Comparison of ENCODE assay signal across 12 cellular contexts in the genomic region with DNA sequence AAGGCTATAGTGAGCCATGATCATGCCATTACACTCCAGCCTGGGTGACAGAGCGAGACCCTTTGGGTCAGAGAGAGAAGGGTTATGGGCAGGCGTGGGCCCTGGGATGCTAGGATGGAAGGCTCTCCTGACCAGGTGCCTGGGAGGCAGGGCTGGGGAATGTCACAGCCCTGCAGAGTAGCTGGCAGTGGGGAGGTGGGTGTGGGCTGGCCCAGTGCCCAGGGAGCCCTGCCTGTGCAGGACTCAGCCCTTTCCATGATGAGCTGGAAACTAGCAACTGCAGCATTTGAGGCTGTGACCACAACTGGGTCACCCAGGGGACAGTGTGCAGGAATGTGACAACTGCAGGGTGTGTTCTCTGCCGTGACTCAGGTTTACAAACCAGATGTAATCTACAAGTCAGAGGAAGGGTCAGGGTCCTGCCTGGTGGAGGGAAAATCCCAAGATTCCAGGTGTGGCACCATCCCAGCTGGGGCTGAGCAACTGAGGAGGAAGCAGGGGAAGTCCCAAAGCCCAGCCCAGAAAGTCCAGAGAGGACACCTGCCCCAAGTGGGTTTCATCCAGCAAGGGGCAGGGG. TPM values are rescaled to one million over a fixed set of nuclear protein-coding genes. Genes with fewer than 3 reads are reported as not detected.
DNase-seq lines count a peak whose midpoint lies in the region; ATAC-seq and TF ChIP-seq lines count a peak whose summit lies in the region.
"Had no signal": no experiment of that assay in that cellular context is flagged by ENCODE, and none has a peak within 500 bp of the region (broad histone marks: within the 10 kb centered on the region; RNA-seq: fewer than 3 reads in every experiment).

No MANE protein-coding gene starts in this region.

- TF ChIP-seq EP300 in gastroesophageal sphincter (IDR thresholded peaks at IDR 0.05) = no peak

- H3K36me3 ChIP-seq in adrenal gland (replicated peaks in 1 of 2) = no peaks in the 10 kb centered on the region
- H3K36me3 ChIP-seq in gastroesophageal sphincter = no peaks in the 10 kb centered on the region

- no peaks in the 10 kb centered on the region for H3K9me3 ChIP-seq in adrenal gland (replicated peaks in 1 of 3)
- no peaks in the 10 kb centered on the region for H3K9me3 ChIP-seq in gastroesophageal sphincter

- TF ChIP-seq POLR2A in adrenal gland (IDR thresholded peaks at IDR 0.05) (no peak), gastroesophageal sphincter (IDR thresholded peaks at IDR 0.05) (no peak)

- DNase-seq in AG08396 (ENCODE audit: low spot score) (peak; percentile 53), HPDE6-E6E7 (ENCODE audit: extremely low spot score) (peak; percentile 71), adrenal gland (peak; percentile 57 to 83 (median 74)), left kidney (ENCODE audit: low read depth, low spot score) (peak; percentile 51)
- DNase-seq: DND-41 had no signal

- TF ChIP-seq CTCF in adrenal gland (IDR thresholded peaks at IDR 0.05) (no peak), gastroesophageal sphincter (IDR thresholded peaks at IDR 0.05) (no peak)

- 66 to 94% (median 78%) methylated on average over 1 to 3 of the region's 3 CpGs for WGBS in adrenal gland, 4 donors
- WGBS in gastroesophageal sphincter (ENCODE audit: low coverage in 1 of 2), 2 donors = 89% methylated on average over 2 of the region's 3 CpGs; no CpG with 5 or more reads in 1 of the 2 donors

- H3K4me3 ChIP-seq in adrenal gland (no peak overlapping the region), gastroesophageal sphincter (no peak overlapping the region)

- H3K4me1 ChIP-seq in adrenal gland (replicated peaks in 1 of 2) (peaks cover 8 to 9% of the 10 kb centered on the region in 2 donors), gastroesophageal sphincter (peaks cover 0 to 12% (median 3%) of the 10 kb centered on the region in 3 donors)

- H3K27me3 ChIP-seq in adrenal gland = no peaks in the 10 kb centered on the region
- no peaks in the 10 kb centered on the region for H3K27me3 ChIP-seq in gastroesophageal sphincter

- intact Hi-C loops in adrenal gland (cut with DNase I) = loop anchor here (10.0 kb wide), 4 partner anchors 55 to 335 kb away; partner anchors contain the start of gene SEC11A (in 1 of the 2)

- H3K27ac ChIP-seq in adrenal gland = peak overlapping the region in 2 of 5 donors; percentile 26 to 32
- H3K27ac ChIP-seq in gastroesophageal sphincter = no peak overlapping the region
- H3K27ac ChIP-seq: parathyroid adenoma had no signal

- ATAC-seq in gastroesophageal sphincter = no peak
- ATAC-seq in HG03457 (IDR thresholded peaks at IDR 0.05; ENCODE audit: unreplicated experiment) = no peak
- ATAC-seq in HG02798 (IDR thresholded peaks at IDR 0.05; ENCODE audit: poor library complexity, unreplicated experiment) = no peak
- ATAC-seq in GM21529 (IDR thresholded peaks at IDR 0.05; ENCODE audit: unreplicated experiment) = no peak

RNA-seq across cellular contexts. Expression of gene SLC28A1, which starts 45.4 kb away (rescaled TPM):
- under 1 TPM in 4 of 8 donors, not detected in 4; 0.14 to 0.19 (median 0.16) TPM for total RNA-seq in adrenal gland
- under 1 TPM; 0.03 to 0.08 (median 0.05) TPM for polyA plus RNA-seq in adrenal gland
- total RNA-seq in gastroesophageal sphincter = not detected
- total RNA-seq: activated T-helper 1 cell treated with anti-CD3 and anti-CD28 coated beads, Interleukin-12 subunit alpha, Interleukin-12 subunit beta, Interleukin-2, Interleukin-4 antibody, amounts not matched to agents 30 ng/mL and 10 ng/mL and 1 ng/mL, durations not matched to agents 14 hours and 24 hours and 36 hours; OCI-LY7 had no signal

RNA-seq across cellular contexts. Expression of gene PDE8A, which starts 51.8 kb away (rescaled TPM):
- total RNA-seq in adrenal gland (10 to 100 TPM; 47.3 to 92.7 (median 60.1) TPM), gastroesophageal sphincter (10 to 100 TPM; 34.6 to 73.2 (median 56.2) TPM)
- polyA plus RNA-seq in adrenal gland = 100 to 1,000 TPM in 1 of 3 donors, 10 to 100 TPM in 2; 83.9 to 123 (median 85.5) TPM
